ENCODE assay signal across 22 cellular contexts in the genomic region with DNA sequence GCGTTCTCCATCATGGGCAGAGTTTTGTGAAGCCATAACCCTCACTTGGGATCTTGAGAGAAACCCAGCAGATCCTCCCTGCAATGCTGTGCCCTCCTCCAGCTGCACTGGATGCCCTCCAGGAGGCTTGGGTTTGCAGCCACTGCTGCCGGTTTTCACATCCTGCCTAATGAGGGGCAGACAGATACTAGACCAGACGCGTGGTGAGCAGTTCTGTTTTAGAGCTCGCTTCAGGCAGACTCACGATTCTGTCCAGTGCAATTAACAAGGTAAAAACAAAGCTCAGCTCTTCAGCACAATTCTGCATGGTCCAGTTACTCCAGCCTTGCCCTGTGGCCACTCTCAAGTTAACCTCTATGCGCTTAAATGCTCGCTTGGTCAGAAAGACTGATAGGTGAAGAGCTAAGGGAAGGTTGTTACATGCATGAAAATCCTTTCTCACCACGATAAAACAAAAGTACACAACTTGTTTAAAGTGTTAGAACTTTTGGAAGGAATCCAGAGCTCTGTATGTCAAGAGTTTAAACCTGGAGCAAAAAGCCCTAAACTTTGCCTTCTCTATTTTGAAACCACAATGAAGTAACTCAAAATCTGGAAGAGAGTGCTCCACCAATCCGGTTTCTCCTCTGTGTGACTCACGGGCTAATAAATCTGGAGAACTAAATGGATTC.
DNase-seq lines count a peak whose midpoint lies in the region; ATAC-seq, FAIRE-seq and TF ChIP-seq lines count a peak whose summit lies in the region.
"Had no signal": no experiment of that assay in that cellular context is flagged by ENCODE, and none has a peak within 500 bp of the region (broad histone marks: within the 10 kb centered on the region; RNA-seq: fewer than 3 reads in every experiment).

No MANE protein-coding gene starts in this region.

- H3F3A ChIP-seq in GM23338 (replicated peaks; ENCODE audit: low read depth): no peaks in the 10 kb centered on the region

- H3K79me2 ChIP-seq in GM23338 (replicated peaks; ENCODE audit: insufficient read depth): no peaks in the 10 kb centered on the region

- no peaks in the 10 kb centered on the region for H3K36me3 ChIP-seq in GM23338 (ENCODE audit: insufficient read depth)

- TF ChIP-seq CTCF in GM23338 (conservative IDR thresholded peaks at IDR 0.05; ENCODE audit: low read depth in 2 of 2): no peak
- TF ChIP-seq CTCF in omental fat pad (IDR thresholded peaks at IDR 0.05): no peak
- no peak for TF ChIP-seq CTCF in CD4-positive, alpha-beta T cell (IDR thresholded peaks at IDR 0.05)
- TF ChIP-seq CTCF in chondrocyte (IDR thresholded peaks at IDR 0.05): no peak

- no peaks in the 10 kb centered on the region for H3K9me3 ChIP-seq in CD4-positive, alpha-beta T cell (ENCODE audit: control insufficient read depth, low read length)

- H3K4me3 Mint-ChIP-seq in GM23338 (no peak overlapping the region), chondrocyte (ENCODE audit: unreplicated experiment) (no peak overlapping the region)
- H3K4me3 Mint-ChIP-seq in CD4-positive, alpha-beta T cell: no peak overlapping the region
- H3K4me3 Mint-ChIP-seq: activated naive CD8-positive, alpha-beta T cell treated with anti-CD3 and anti-CD28 coated beads for 36 hours; central memory CD8-positive, alpha-beta T cell; nephron progenitor cell; T-cell had no signal

- H3K36me3 Mint-ChIP-seq in GM23338 (ENCODE audit: low read depth): no peaks in the 10 kb centered on the region
- H3K36me3 Mint-ChIP-seq in CD4-positive, alpha-beta T cell (ENCODE audit: low read depth): no peaks in the 10 kb centered on the region
- H3K36me3 Mint-ChIP-seq in chondrocyte (ENCODE audit: low read depth): no peaks in the 10 kb centered on the region
- H3K36me3 Mint-ChIP-seq: activated naive CD8-positive, alpha-beta T cell treated with anti-CD3 and anti-CD28 coated beads for 36 hours; T-cell had no signal

- H3K27me3 ChIP-seq in GM23338 (ENCODE audit: insufficient read depth): no peaks in the 10 kb centered on the region
- H3K27me3 ChIP-seq in CD4-positive, alpha-beta T cell (ENCODE audit: control insufficient read depth, insufficient read depth, low read length): no peaks in the 10 kb centered on the region

- no peaks in the 10 kb centered on the region for H4K20me1 ChIP-seq in GM23338 (replicated peaks; ENCODE audit: insufficient read depth)

- DNase-seq in AG08395 (ENCODE audit: low spot score) (peak; percentile 57), GM23338 (ENCODE audit: low spot score) (peak; percentile 3), omental fat pad (ENCODE audit: low spot score) (no peak), chondrocyte (ENCODE audit: low spot score) (no peak), cerebellar nuclear complex (lab: John Stamatoyannopoulos, UW) (no peak)
- no peak for DNase-seq in CD4-positive, alpha-beta T cell
- DNase-seq: activated CD8-positive, alpha-beta memory T cell treated with anti-CD3 and anti-CD28 coated beads, Interleukin-2, amount 50 U/mL, for 48 hours; activated naive CD8-positive, alpha-beta T cell treated with anti-CD3 and anti-CD28 coated beads for 36 hours; AML-193; DND-41; glutamatergic neuron; KBM-7; NCI-H1436; NCI-H510A treated with DMSO at 0.1 percent for 48 hours; nephron progenitor cell; T-cell had no signal

- intact Hi-C loops in CD4-positive, alpha-beta T cell (cut with DNase I, micrococcal nuclease): loop anchor here in 1 of 2 experiments (10.0 kb wide), 1 partner anchor 63 kb away; no protein-coding TSS in a partner anchor

- no peaks in the 10 kb centered on the region for H3K4me1 ChIP-seq in GM23338 (ENCODE audit: insufficient read depth)

- H3K4me2 ChIP-seq in GM23338: no peak overlapping the region

- H3K4me3 ChIP-seq in GM23338: no peak overlapping the region
- H3K4me3 ChIP-seq: skin epidermis had no signal

- CTCF ChIA-PET in CD4-positive, alpha-beta T cell (lab: Charles Lee): no interaction called here

- H2AFZ ChIP-seq in GM23338: peak overlapping the region; percentile 50; the same call in 1 of the 2 replicates

- no peak overlapping the region for H3K27ac ChIP-seq in GM23338 (ENCODE audit: low read depth)
- no peak overlapping the region for H3K27ac ChIP-seq in CD4-positive, alpha-beta T cell (ENCODE audit: low read depth, low read length)
- H3K27ac ChIP-seq: skin epidermis had no signal

- H3K27me3 Mint-ChIP-seq in GM23338 (ENCODE audit: insufficient read depth, low read depth, poor library complexity) (no peaks in the 10 kb centered on the region), chondrocyte (ENCODE audit: low read depth) (peaks cover 38% of the 10 kb centered on the region)
- no peaks in the 10 kb centered on the region for H3K27me3 Mint-ChIP-seq in CD4-positive, alpha-beta T cell
- H3K27me3 Mint-ChIP-seq: activated naive CD8-positive, alpha-beta T cell treated with anti-CD3 and anti-CD28 coated beads for 36 hours; central memory CD8-positive, alpha-beta T cell; T-cell had no signal

- FAIRE-seq in endometrium (lab: Jason Lieb, UNC): peak; percentile 8
- FAIRE-seq: keratinocyte had no signal

- ATAC-seq in GM23338 (no peak), omental fat pad (ENCODE audit: low FRiP score) (peak; percentile 48), GM21360 (IDR thresholded peaks at IDR 0.05; ENCODE audit: unreplicated experiment) (no peak)
- ATAC-seq in CD4-positive, alpha-beta T cell (ENCODE audit: poor library complexity): no peak
- ATAC-seq: activated CD4-positive, CD25-positive, alpha-beta regulatory T cell treated with anti-CD3 and anti-CD28 coated beads, Interleukin-2, amount 50 U/mL, for 24 hours; T-cell had no signal

- POLR2A ChIA-PET in CD4-positive, alpha-beta T cell (lab: Charles Lee): no interaction called here

- H3K9me3 Mint-ChIP-seq in GM23338 (no peaks in the 10 kb centered on the region), chondrocyte (ENCODE audit: low read depth) (no peaks in the 10 kb centered on the region)
- H3K9me3 Mint-ChIP-seq in CD4-positive, alpha-beta T cell: peaks cover 10% of the 10 kb centered on the region
- H3K9me3 Mint-ChIP-seq: nephron progenitor cell had no signal

- H3K27ac Mint-ChIP-seq in GM23338 (no peak overlapping the region), chondrocyte (ENCODE audit: unreplicated experiment) (no peak overlapping the region)
- H3K27ac Mint-ChIP-seq in CD4-positive, alpha-beta T cell: no peak overlapping the region
- H3K27ac Mint-ChIP-seq: activated naive CD8-positive, alpha-beta T cell treated with anti-CD3 and anti-CD28 coated beads for 36 hours; nephron progenitor cell; T-cell had no signal

- H3K9me2 ChIP-seq in GM23338 (ENCODE audit: insufficient read depth): peaks cover 7% of the 10 kb centered on the region; the same call in 1 of the 2 replicates

- H3K4me1 Mint-ChIP-seq in GM23338: no peaks in the 10 kb centered on the region
- no peaks in the 10 kb centered on the region for H3K4me1 Mint-ChIP-seq in CD4-positive, alpha-beta T cell (ENCODE audit: low read depth)
- no peaks in the 10 kb centered on the region for H3K4me1 Mint-ChIP-seq in chondrocyte (ENCODE audit: low read depth)
- H3K4me1 Mint-ChIP-seq: activated naive CD8-positive, alpha-beta T cell treated with anti-CD3 and anti-CD28 coated beads for 36 hours; central memory CD8-positive, alpha-beta T cell; T-cell had no signal

TF ChIP-seq in GM23338, 12 proteins besides CTCF, POLR2A, EP300 and RAD21 (continues in another document):
- TF ChIP-seq NANOG (IDR thresholded peaks at IDR 0.05; ENCODE audit: borderline replicate concordance) (no peak), JUNB (IDR thresholded peaks at IDR 0.05; ENCODE audit: unreplicated experiment) (no peak), EZH2phosphoT487 (IDR thresholded peaks at IDR 0.05; ENCODE audit: unreplicated experiment) (no peak)

Comparison
In these comparisons a context has a peak if more than half of its experiments do, and no peak if none do; other contexts are left out.
1. DNase-seq: peak in AG08395 (single experiment) and GM23338 (single experiment); none in omental fat pad (single experiment), CD4-positive, alpha-beta T cell (0 of 10), chondrocyte (single experiment) and cerebellar nuclear complex (0 of 2).